ENCODE assay signal across 16 cellular contexts in genomic region chr7:75946207-75946855, GRCh38. TPM values are rescaled to one million over a fixed set of nuclear protein-coding genes. Genes with fewer than 3 reads are reported as not detected.
DNase-seq lines count a peak whose midpoint lies in the region; ATAC-seq and TF ChIP-seq lines count a peak whose summit lies in the region.
"Had no signal": no experiment of that assay in that cellular context is flagged by ENCODE, and none has a peak within 500 bp of the region (broad histone marks: within the 10 kb centered on the region; RNA-seq: fewer than 3 reads in every experiment).

No MANE protein-coding gene starts in this region.

- ATAC-seq in psoas muscle = peak in 1 of 4 donors; percentile 30
- no peak for ATAC-seq in HG02970 (IDR thresholded peaks at IDR 0.05; ENCODE audit: low FRiP score, unreplicated experiment)
- ATAC-seq: HCT116 had no signal

- 78 to 81% (median 79%) methylated on average over 8 of the region's 8 CpGs for WGBS in psoas muscle, 3 donors

- H3K4me2 ChIP-seq in OCI-LY1 (ENCODE audit: low read length) = peak overlapping the region; percentile 32; the same call in 1 of the 2 replicates
- H3K4me2 ChIP-seq: KMS-11 had no signal

- peak overlapping the region; percentile 90 for H3K27ac ChIP-seq in OCI-LY1 (ENCODE audit: low read depth, low read length, poor library complexity, severe bottlenecking)
- peak overlapping the region; percentile 7 for H3K27ac ChIP-seq in psoas muscle
- H3K27ac ChIP-seq: KMS-11 had no signal

- H3K4me1 ChIP-seq in OCI-LY1 (ENCODE audit: insufficient read depth, low read length, severe bottlenecking) (peaks cover 31% of the 10 kb centered on the region), psoas muscle (peaks cover 66% of the 10 kb centered on the region)

- H3F3A ChIP-seq in OCI-LY1 (ENCODE audit: insufficient read depth, low read length) = no peaks in the 10 kb centered on the region; the same call in 1 of the 2 replicates

- TF ChIP-seq CTCF in OCI-LY1 (IDR thresholded peaks at IDR 0.05; ENCODE audit: low read length) (no peak), psoas muscle (IDR thresholded peaks at IDR 0.05) (no peak)

- H2AFZ ChIP-seq in OCI-LY1 (ENCODE audit: low read length) = no peak overlapping the region

- H3K79me2 ChIP-seq in OCI-LY1 (ENCODE audit: insufficient read depth, low read length) = no peaks in the 10 kb centered on the region

- no peaks in the 10 kb centered on the region for H3K9me2 ChIP-seq in OCI-LY1 (ENCODE audit: low read depth, low read length)

- H3K9me3 ChIP-seq in OCI-LY1 (ENCODE audit: low read length) (no peaks in the 10 kb centered on the region), psoas muscle (no peaks in the 10 kb centered on the region)

- DNase-seq in DMS79 treated with DMSO at 0.1 percent for 48 hours (lab: John Stamatoyannopoulos, UW) (peak; percentile 86), kidney tubule cell (ENCODE audit: low spot score) (peak; percentile 71), psoas muscle (no peak), globus pallidus (ENCODE audit: low spot score) (no peak), T-helper 2 cell (no peak)
- DNase-seq in activated T-cell treated with anti-CD3 and anti-CD28 coated beads, Interleukin-2, amount 50 U/mL, for 48 hours = no peak
- DNase-seq: activated CD4-positive, alpha-beta T cell treated with anti-CD3 and anti-CD28 coated beads for 36 hours; DMS153; NCI-H1105; SIG-M5; substantia nigra; T-helper 9 cell had no signal

- intact Hi-C loops in psoas muscle (cut with DNase I) = no loop called here

- no peak overlapping the region; the same call in 1 of the 2 replicates for H3K9ac ChIP-seq in OCI-LY1 (ENCODE audit: low read length)
- H3K9ac ChIP-seq: KMS-11 had no signal

- H3K4me3 ChIP-seq in OCI-LY1 (ENCODE audit: low read depth, low read length, poor library complexity, severe bottlenecking) (no peak overlapping the region), psoas muscle (no peak overlapping the region)

- H3K36me3 ChIP-seq in OCI-LY1 (ENCODE audit: insufficient read depth, low read length) (no peaks in the 10 kb centered on the region), psoas muscle (ENCODE audit: insufficient read depth in 1 of 2, low read depth in 1 of 2) (peaks cover 0 to 4% of the 10 kb centered on the region in 2 donors)

- H3K27me3 ChIP-seq in OCI-LY1 (ENCODE audit: insufficient read depth, low read length) (no peaks in the 10 kb centered on the region), psoas muscle (ENCODE audit: insufficient read depth in 3 of 3, low read length in 2 of 3) (no peaks in the 10 kb centered on the region)

- H4K20me1 ChIP-seq in OCI-LY1 (ENCODE audit: insufficient read depth, low read length) = no peaks in the 10 kb centered on the region

RNA-seq across cellular contexts. Expression of gene POR, which starts 31.4 kb away (rescaled TPM):
- 100 to 1,000 TPM in 2 of 4 donors, 10 to 100 TPM in 2; 48.8 to 206 (median 117) TPM for total RNA-seq in psoas muscle
- 100 to 1,000 TPM in 2 of 3 donors, 10 to 100 TPM in 1; 81.4 to 288 (median 138) TPM for polyA plus RNA-seq in psoas muscle

RNA-seq across cellular contexts. Expression of gene TMEM120A, which starts 48.1 kb away (rescaled TPM):
- 100 to 1,000 TPM in 1 of 4 donors, 10 to 100 TPM in 3; 70.1 to 103 (median 87.1) TPM for total RNA-seq in psoas muscle
- 100 to 1,000 TPM; 106 to 185 (median 107) TPM for polyA plus RNA-seq in psoas muscle

Comparison
In these comparisons a context has a peak if more than half of its experiments do, and no peak if none do; other contexts are left out.
1. DNase-seq: peak in DMS79 treated with DMSO at 0.1 percent for 48 hours (single experiment) and kidney tubule cell (single experiment); none in psoas muscle (0 of 2), globus pallidus (single experiment), activated T-cell treated with anti-CD3 and anti-CD28 coated beads, Interleukin-2, amount 50 U/mL, for 48 hours (0 of 2) and T-helper 2 cell (0 of 5).